In genomic region chr14:71555654-71556559, GRCh38 we compare ENCODE assay signal across 9 cellular contexts.
A peak's percentile ranks its signal among the peaks of the same experiment; 100 is the strongest.
DNase-seq lines count a peak whose midpoint lies in the region; ATAC-seq, FAIRE-seq and TF ChIP-seq lines count a peak whose summit lies in the region.
"Had no signal": no experiment of that assay in that cellular context is flagged by ENCODE, and none has a peak within 500 bp of the region (broad histone marks: within the 10 kb centered on the region; RNA-seq: fewer than 3 reads in every experiment).

No MANE protein-coding gene starts in this region.

- peak; percentile 64 for FAIRE-seq in K562 (lab: Jason Lieb, UNC)
- FAIRE-seq: A204.1 had no signal

- CTCF ChIA-PET in K562 (lab: Yijun Ruan, JAX; ENCODE audit: low intra/inter-chr PET ratio): no interaction called here

- H3K4me3 ChIP-seq in K562: no peak overlapping the region
- H3K4me3 ChIP-seq in neural progenitor cell: no peak overlapping the region

- DNase-seq in DMS153 treated with DMSO at 0.1 percent for 48 hours (lab: John Stamatoyannopoulos, UW; ENCODE audit: unreplicated experiment) (peak; percentile 1), DMS153 (lab: John Stamatoyannopoulos, UW) (no peak), SW480 (ENCODE audit: low spot score) (peak; percentile 76), K562 (ENCODE audit: extremely low read depth in 1 of 4, low spot score in 3 of 4) (peak in 2 of 4 experiments; percentile 12 to 44), neural progenitor cell (ENCODE audit: low spot score) (no peak), KG1 (lab: John Stamatoyannopoulos, UW) (no peak)
- DNase-seq in stimulated activated CD4-positive, alpha-beta T cell treated with anti-CD3 and anti-CD28 coated beads, Interleukin-12 subunit alpha, Interleukin-12 subunit beta, amount 100 ng/mL, for 48 hours (ENCODE audit: low read depth in 2 of 3, low spot score in 1 of 3): peak; percentile 46 to 57 (median 57)

- peak overlapping the region; percentile 54; the same call in 2 of the 3 replicates for H3K27ac ChIP-seq in K562 (ENCODE audit: extremely low read depth, low read depth, low read length)
- no peak overlapping the region for H3K27ac ChIP-seq in neural progenitor cell

- TF ChIP-seq CTCF in K562 (IDR thresholded peaks at IDR 0.05 in 2 of 3, conservative IDR thresholded peaks at IDR 0.05 in 1 of 3; ENCODE audit: insufficient read depth in 2 of 3, low read depth in 1 of 3, low read length in 3 of 3): no peak
- no peak for TF ChIP-seq CTCF in neural progenitor cell (IDR thresholded peaks at IDR 0.05)

- no peak overlapping the region for H3K9ac ChIP-seq in K562 (ENCODE audit: insufficient read depth in 1 of 2, low read depth in 2 of 2, low read length in 2 of 2)
- H3K9ac ChIP-seq in neural progenitor cell: no peak overlapping the region

- 22% methylated on average over 5 of the region's 5 CpGs for WGBS in K562 (ENCODE audit: insufficient coverage, low coverage, missing lambda C conversion rate)

- peaks cover 4% of the 10 kb centered on the region for H3F3A ChIP-seq in neural progenitor cell (ENCODE audit: low read depth)

- in situ Hi-C loops in K562 (cut with MboI): no loop called here

- H3K36me3 ChIP-seq in K562 (ENCODE audit: control insufficient read depth, insufficient read depth, low read length) (no peaks in the 10 kb centered on the region), neural progenitor cell (no peaks in the 10 kb centered on the region)

- BruUV-seq in K562 (replicated peaks; lab: Mats Ljungman, UMichigan): no TSS peak

- TF ChIP-seq EP300 in K562 (IDR thresholded peaks at IDR 0.05; ENCODE audit: low read length): no peak

- H3K4me3 Mint-ChIP-seq in neural progenitor cell: no peak overlapping the region

- no peaks in the 10 kb centered on the region for H3K36me3 Mint-ChIP-seq in neural progenitor cell

- no peaks in the 10 kb centered on the region for H3K27me3 Mint-ChIP-seq in neural progenitor cell (ENCODE audit: insufficient read depth, low read depth)

- peak; percentile 81 for ATAC-seq in HG03060 (IDR thresholded peaks at IDR 0.05; ENCODE audit: low read depth, unreplicated experiment)
- peak; percentile 65 for ATAC-seq in K562

- H3K9me1 ChIP-seq in K562 (ENCODE audit: control insufficient read depth, insufficient read depth, low read length): no peaks in the 10 kb centered on the region

- peaks cover 3% of the 10 kb centered on the region for H3K4me1 Mint-ChIP-seq in neural progenitor cell

- H4K20me1 ChIP-seq in K562 (replicated peaks; ENCODE audit: control insufficient read depth, insufficient read depth, low read length): no peaks in the 10 kb centered on the region
- no peaks in the 10 kb centered on the region for H4K20me1 ChIP-seq in neural progenitor cell (ENCODE audit: low read depth)

- no peaks in the 10 kb centered on the region for H3K79me2 ChIP-seq in K562 (ENCODE audit: control insufficient read depth, insufficient read depth, low read length)
- no peaks in the 10 kb centered on the region for H3K79me2 ChIP-seq in neural progenitor cell (ENCODE audit: low read depth)

- intact Hi-C loops in K562 (cut with micrococcal nuclease): no loop called here

- peak overlapping the region; percentile 25; the same call in 1 of the 2 replicates for H3K4me2 ChIP-seq in K562 (ENCODE audit: insufficient read depth, low read length)
- no peak overlapping the region for H3K4me2 ChIP-seq in neural progenitor cell

- peak overlapping the region; percentile 55; the same call in 1 of the 2 replicates for H2AFZ ChIP-seq in K562 (ENCODE audit: low read depth, low read length)
- H2AFZ ChIP-seq in neural progenitor cell (replicated peaks): no peak overlapping the region

- TF ChIP-seq RAD21 in K562 (CRISPR knock-in tag; conservative IDR thresholded peaks at IDR 0.05 in 1 of 2, IDR thresholded peaks at IDR 0.05 in 1 of 2): no peak

- H3K9me3 ChIP-seq in K562 (replicated peaks; ENCODE audit: control insufficient read depth, insufficient read depth, low read depth, low read length) (no peaks in the 10 kb centered on the region), neural progenitor cell (ENCODE audit: low read depth) (no peaks in the 10 kb centered on the region)

- no peaks in the 10 kb centered on the region for H3K27me3 ChIP-seq in K562 (ENCODE audit: control insufficient read depth in 2 of 2, insufficient read depth in 2 of 2, low read length in 2 of 2)
- H3K27me3 ChIP-seq in neural progenitor cell: no peaks in the 10 kb centered on the region

- H3K9me3 Mint-ChIP-seq in neural progenitor cell: no peaks in the 10 kb centered on the region

- no peak for TF ChIP-seq POLR2A in K562 (conservative IDR thresholded peaks at IDR 0.05)

- H3K4me1 ChIP-seq in K562 (replicated peaks in 1 of 2; ENCODE audit: control insufficient read depth in 2 of 2, insufficient read depth in 2 of 2, low read length in 2 of 2) (peaks cover 0 to 10% of the 10 kb centered on the region in 2 experiments; a peak in 1 of 5 replicates), neural progenitor cell (no peaks in the 10 kb centered on the region)

- POLR2A ChIA-PET in K562 (lab: Yijun Ruan, JAX): interaction anchor here (1.3 kb wide), 1 partner anchor 45 kb away, joined by 3 read pairs; no protein-coding TSS in a partner anchor

- no peak overlapping the region for H3K27ac Mint-ChIP-seq in neural progenitor cell

TF ChIP-seq in K562, 482 proteins besides CTCF, POLR2A, EP300 and RAD21 (continues in another document):
- TF ChIP-seq ZBTB49 (CRISPR knock-in tag; IDR thresholded peaks at IDR 0.05; ENCODE audit: borderline replicate concordance): no peak
- no peak for TF ChIP-seq CBFA2T2 (conservative IDR thresholded peaks at IDR 0.05)
- TF ChIP-seq DPF2 (IDR thresholded peaks at IDR 0.05): 0 out of 2 replicates have a peak, but pooled peaks have one; percentile 18
- TF ChIP-seq CBFA2T3 (IDR thresholded peaks at IDR 0.05): peak; percentile 23; the same call in 1 of the 2 replicates
- no peak for TF ChIP-seq ATF7 (IDR thresholded peaks at IDR 0.05)
- 0 out of 2 replicates have a peak, but pooled peaks have one; percentile 26 for TF ChIP-seq ZNF592 (IDR thresholded peaks at IDR 0.05)
- peak; percentile 92 for TF ChIP-seq PKNOX1 (IDR thresholded peaks at IDR 0.05)
- TF ChIP-seq GABPA (tag; conservative IDR thresholded peaks at IDR 0.05; ENCODE audit: low read depth): peak; percentile 34; the same call in 1 of the 2 replicates
- peak; percentile 71 for TF ChIP-seq CEBPB (tag; IDR thresholded peaks at IDR 0.05)
- TF ChIP-seq ZNF224 (CRISPR knock-in tag; IDR thresholded peaks at IDR 0.05): no peak
- no peak for TF ChIP-seq CEBPG (CRISPR knock-in tag; IDR thresholded peaks at IDR 0.05)
- peak; percentile 69 to 77 for TF ChIP-seq CEBPG (tag; conservative IDR thresholded peaks at IDR 0.05 in 1 of 2, IDR thresholded peaks at IDR 0.05 in 1 of 2)

Comparison
In these comparisons a context has a peak if more than half of its experiments do, and no peak if none do; other contexts are left out.
1. DNase-seq: peak in DMS153 treated with DMSO at 0.1 percent for 48 hours (single experiment), SW480 (single experiment) and stimulated activated CD4-positive, alpha-beta T cell treated with anti-CD3 and anti-CD28 coated beads, Interleukin-12 subunit alpha, Interleukin-12 subunit beta, amount 100 ng/mL, for 48 hours (3 of 3); none in DMS153 (single experiment), neural progenitor cell (single experiment) and KG1 (single experiment).